26 cellular contexts compared by ENCODE assay signal in the genomic region with DNA sequence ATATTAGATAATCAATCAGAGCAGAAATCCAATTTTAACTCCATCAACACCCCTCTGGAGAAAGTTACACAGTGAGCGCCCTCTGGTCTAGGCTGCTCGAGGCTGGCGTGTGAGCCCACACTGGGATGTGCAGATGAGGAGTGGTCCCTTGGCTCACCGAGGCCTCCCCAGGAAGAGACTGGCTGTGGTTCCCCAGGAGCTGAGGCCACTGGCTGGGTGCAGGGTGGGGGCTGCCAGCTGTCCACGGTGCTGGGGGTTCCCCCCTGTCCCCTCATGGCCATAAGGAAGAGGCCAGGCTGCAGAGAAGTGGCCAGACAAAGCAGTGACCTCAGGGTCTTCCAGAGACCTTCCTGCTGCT.
"Had no signal": no experiment of that assay in that cellular context is flagged by ENCODE, and none has a peak within 500 bp of the region (broad histone marks: within the 10 kb centered on the region; RNA-seq: fewer than 3 reads in every experiment).

No MANE protein-coding gene starts in this region.

- ATAC-seq: left colon; left lung; natural killer cell; pancreas; psoas muscle; right lobe of liver; stimulated activated naive B cell treated with anti-CD40 and anti-IgM and Interleukin-4, amounts not matched to agents 10 μg/mL and 1 μg/mL and 100 μg/mL, for 72 hours; stimulated activated naive CD8-positive, alpha-beta T cell treated with anti-CD3 and anti-CD28 coated beads, Interleukin-15, Interleukin-2, amounts not matched to agents 100 U/mL and 50 U/mL, for 24 hours had no signal

- H3K36me3 ChIP-seq: left lung, pancreas, right lobe of liver, stomach, thyroid gland, transverse colon, upper lobe of left lung had no signal

- DNase-seq: hippocampal formation; left colon; left lung; naive B cell; natural killer cell; nephron progenitor cell; nucleus accumbens; right lobe of liver; stimulated activated CD4-positive, alpha-beta T cell treated with anti-CD3 and anti-CD28 coated beads, Interleukin-12 subunit alpha, Interleukin-12 subunit beta, amount 100 ng/mL, for 4 hours; stimulated activated CD4-positive, alpha-beta T cell treated with anti-CD3 and anti-CD28 coated beads, Interleukin-15, amount 100 ng/mL, for 24 hours; stimulated activated CD4-positive, alpha-beta T cell treated with anti-CD3 and anti-CD28 coated beads, Interleukin-2, amount 100 ng/mL, for 24 hours; stimulated activated CD4-positive, alpha-beta T cell treated with anti-CD3 and anti-CD28 coated beads, Interleukin-4, amount 100 ng/mL, for 1 hour; stimulated activated naive B cell treated with anti-CD40 and anti-IgM and Interleukin-4, amounts not matched to agents 10 μg/mL and 1 μg/mL and 100 μg/mL, for 72 hours; stimulated activated naive CD8-positive, alpha-beta T cell treated with anti-CD3 and anti-CD28 coated beads, Interleukin-15, Interleukin-2, amounts not matched to agents 100 U/mL and 50 U/mL, for 24 hours; stomach; testis; thyroid gland; transverse colon; upper lobe of left lung had no signal

- H3K27me3 ChIP-seq: pancreas, right lobe of liver, testis, thyroid gland, transverse colon, upper lobe of left lung had no signal

- FAIRE-seq: keratinocyte, pancreas, urothelium cell line had no signal

- H3K4me3 Mint-ChIP-seq: mesothelial cell of epicardium; naive B cell; natural killer cell; nephron progenitor cell; stimulated activated naive B cell treated with anti-CD40 and anti-IgM and Interleukin-4, amounts not matched to agents 10 μg/mL and 1 μg/mL and 100 μg/mL, for 72 hours had no signal

- H3K36me3 Mint-ChIP-seq: mesothelial cell of epicardium, naive B cell, natural killer cell had no signal

- H3K4me3 ChIP-seq: left lung, lung, pancreas, psoas muscle, right lobe of liver, skin epidermis, stomach, testis, thyroid gland, transverse colon, upper lobe of left lung had no signal

- H3K4me1 Mint-ChIP-seq: mesothelial cell of epicardium; naive B cell; natural killer cell; stimulated activated naive B cell treated with anti-CD40 and anti-IgM and Interleukin-4, amounts not matched to agents 10 μg/mL and 1 μg/mL and 100 μg/mL, for 72 hours had no signal

- H3K9me3 Mint-ChIP-seq: mesothelial cell of epicardium; naive B cell; natural killer cell; nephron progenitor cell; stimulated activated naive B cell treated with anti-CD40 and anti-IgM and Interleukin-4, amounts not matched to agents 10 μg/mL and 1 μg/mL and 100 μg/mL, for 72 hours had no signal

- H3K27me3 Mint-ChIP-seq: naive B cell; stimulated activated naive B cell treated with anti-CD40 and anti-IgM and Interleukin-4, amounts not matched to agents 10 μg/mL and 1 μg/mL and 100 μg/mL, for 72 hours had no signal

- H3K27ac ChIP-seq: left lung, pancreas, psoas muscle, right lobe of liver, skin epidermis, stomach, testis, thyroid gland, transverse colon, upper lobe of left lung had no signal

- H3K9me3 ChIP-seq: left lung, pancreas, psoas muscle, right lobe of liver, stomach, testis, thyroid gland, transverse colon, upper lobe of left lung had no signal

- H3K27ac Mint-ChIP-seq: mesothelial cell of epicardium; naive B cell; natural killer cell; nephron progenitor cell; stimulated activated naive B cell treated with anti-CD40 and anti-IgM and Interleukin-4, amounts not matched to agents 10 μg/mL and 1 μg/mL and 100 μg/mL, for 72 hours had no signal

- H3K4me1 ChIP-seq: left lung, pancreas, psoas muscle, right lobe of liver, stomach, testis, thyroid gland, transverse colon, upper lobe of left lung had no signal
